In the genomic region with DNA sequence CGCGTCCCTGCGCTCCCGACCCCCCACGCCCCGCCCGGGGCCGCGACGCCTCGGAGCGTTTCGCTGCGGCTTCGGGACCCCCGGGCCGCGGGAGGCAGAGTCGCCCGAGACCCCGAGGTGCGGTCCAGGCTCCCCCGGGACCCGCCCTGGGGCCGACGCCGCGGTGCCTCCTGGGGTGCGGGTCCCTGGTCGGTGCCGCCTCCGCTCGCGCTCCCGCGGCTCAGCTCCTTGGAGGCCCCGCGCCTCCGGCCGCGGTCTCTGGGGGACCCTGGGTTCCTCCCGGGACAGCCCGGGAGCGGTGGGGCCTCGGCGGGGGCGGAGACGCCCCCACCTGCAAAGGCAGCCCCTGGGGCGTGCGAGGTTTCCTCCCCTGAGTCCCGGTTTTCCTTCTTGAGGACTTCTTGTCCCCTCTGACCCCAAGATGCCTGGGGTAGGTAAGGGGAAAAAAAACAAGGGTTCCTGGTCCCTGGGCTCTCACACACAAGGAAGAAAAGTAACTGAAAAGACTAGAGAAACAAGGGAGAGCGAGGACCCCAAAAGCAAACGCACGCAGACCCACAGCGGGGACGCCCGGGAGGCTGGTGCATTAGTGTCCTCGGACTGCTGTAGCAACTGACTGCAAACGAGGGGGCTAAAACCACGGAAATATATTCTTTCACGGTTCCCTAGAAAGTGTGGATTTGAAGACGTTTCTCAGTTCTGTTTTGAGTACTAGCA, we compare ENCODE assay signal across 1 cellular context.
TF ChIP-seq lines count a peak whose summit lies in the region.

No MANE protein-coding gene starts in this region.

TF ChIP-seq in A549, 52 proteins besides CTCF, POLR2A, EP300 and RAD21 (continued from another document):
- TF ChIP-seq, protein P1, sequence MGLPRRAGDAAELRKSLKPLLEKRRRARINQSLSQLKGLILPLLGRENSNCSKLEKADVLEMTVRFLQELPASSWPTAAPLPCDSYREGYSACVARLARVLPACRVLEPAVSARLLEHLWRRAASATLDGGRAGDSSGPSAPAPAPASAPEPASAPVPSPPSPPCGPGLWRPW (IDR thresholded peaks at IDR 0.05), result no peak
